Comparison of ENCODE assay signal across 1 cellular context in genomic region chr15:40893733-40894688, GRCh38.
TF ChIP-seq lines count a peak whose summit lies in the region.

VPS18 (plus strand) TSS chr15:40894450; CDS start chr15:40894769, 319 bp downstream.

TF ChIP-seq in HepG2, 621 proteins besides CTCF, POLR2A, EP300 and RAD21 (continued from another document and continues in another):
- TF ChIP-seq, protein P1, sequence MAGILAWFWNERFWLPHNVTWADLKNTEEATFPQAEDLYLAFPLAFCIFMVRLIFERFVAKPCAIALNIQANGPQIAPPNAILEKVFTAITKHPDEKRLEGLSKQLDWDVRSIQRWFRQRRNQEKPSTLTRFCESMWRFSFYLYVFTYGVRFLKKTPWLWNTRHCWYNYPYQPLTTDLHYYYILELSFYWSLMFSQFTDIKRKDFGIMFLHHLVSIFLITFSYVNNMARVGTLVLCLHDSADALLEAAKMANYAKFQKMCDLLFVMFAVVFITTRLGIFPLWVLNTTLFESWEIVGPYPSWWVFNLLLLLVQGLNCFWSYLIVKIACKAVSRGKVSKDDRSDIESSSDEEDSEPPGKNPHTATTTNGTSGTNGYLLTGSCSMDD (CRISPR knock-in tag; IDR thresholded peaks at IDR 0.05), result no peak
- TF ChIP-seq SAP130 (CRISPR knock-in tag; IDR thresholded peaks at IDR 0.05; ENCODE audit: low read depth), result peak; percentile 97
- peak; percentile 68 for TF ChIP-seq ZNF296 (CRISPR knock-in tag; conservative IDR thresholded peaks at IDR 0.05)
- peak; percentile 54 for TF ChIP-seq NR0B2 (CRISPR knock-in tag; IDR thresholded peaks at IDR 0.05)
- no peak for TF ChIP-seq HDAC6 (IDR thresholded peaks at IDR 0.05; ENCODE audit: low read depth, low read length)
- peak; percentile 74; the same call in 1 of the 2 replicates for TF ChIP-seq ZNF761 (CRISPR knock-in tag; conservative IDR thresholded peaks at IDR 0.05)
- TF ChIP-seq, protein P2, sequence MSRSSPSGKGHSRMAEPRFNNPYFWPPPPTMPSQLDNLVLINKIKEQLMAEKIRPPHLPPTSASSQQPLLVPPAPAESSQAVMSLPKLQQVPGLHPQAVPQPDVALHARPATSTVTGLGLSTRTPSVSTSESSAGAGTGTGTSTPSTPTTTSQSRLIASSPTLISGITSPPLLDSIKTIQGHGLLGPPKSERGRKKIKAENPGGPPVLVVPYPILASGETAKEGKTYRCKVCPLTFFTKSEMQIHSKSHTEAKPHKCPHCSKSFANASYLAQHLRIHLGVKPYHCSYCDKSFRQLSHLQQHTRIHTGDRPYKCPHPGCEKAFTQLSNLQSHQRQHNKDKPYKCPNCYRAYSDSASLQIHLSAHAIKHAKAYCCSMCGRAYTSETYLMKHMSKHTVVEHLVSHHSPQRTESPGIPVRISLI (CRISPR knock-in tag; IDR thresholded peaks at IDR 0.05; ENCODE audit: borderline replicate concordance), result no peak; the same call in 1 of the 2 replicates
- TF ChIP-seq ATF7 (IDR thresholded peaks at IDR 0.05), result no peak
- peak; percentile 58; the same call in 1 of the 2 replicates for TF ChIP-seq ATF7 (CRISPR knock-in tag; IDR thresholded peaks at IDR 0.05)
- no peak for TF ChIP-seq NFRKB (IDR thresholded peaks at IDR 0.05)
- TF ChIP-seq PRDM10 (CRISPR knock-in tag; IDR thresholded peaks at IDR 0.05; ENCODE audit: low read depth), result peak; percentile 40; the same call in 1 of the 2 replicates
- TF ChIP-seq POGZ (CRISPR knock-in tag; IDR thresholded peaks at IDR 0.05), result no peak; the same call in none of the 2 replicates
- TF ChIP-seq MED1 (CRISPR knock-in tag; IDR thresholded peaks at IDR 0.05), result peak; percentile 61; the same call in 1 of the 2 replicates
- TF ChIP-seq IRX3 (CRISPR knock-in tag; IDR thresholded peaks at IDR 0.05; ENCODE audit: borderline replicate concordance, low read depth), result peak; percentile 35; the same call in 1 of the 2 replicates
- TF ChIP-seq MIER3 (CRISPR knock-in tag; IDR thresholded peaks at IDR 0.05; ENCODE audit: borderline replicate concordance), result no peak; the same call in 1 of the 2 replicates
- TF ChIP-seq, protein P3, sequence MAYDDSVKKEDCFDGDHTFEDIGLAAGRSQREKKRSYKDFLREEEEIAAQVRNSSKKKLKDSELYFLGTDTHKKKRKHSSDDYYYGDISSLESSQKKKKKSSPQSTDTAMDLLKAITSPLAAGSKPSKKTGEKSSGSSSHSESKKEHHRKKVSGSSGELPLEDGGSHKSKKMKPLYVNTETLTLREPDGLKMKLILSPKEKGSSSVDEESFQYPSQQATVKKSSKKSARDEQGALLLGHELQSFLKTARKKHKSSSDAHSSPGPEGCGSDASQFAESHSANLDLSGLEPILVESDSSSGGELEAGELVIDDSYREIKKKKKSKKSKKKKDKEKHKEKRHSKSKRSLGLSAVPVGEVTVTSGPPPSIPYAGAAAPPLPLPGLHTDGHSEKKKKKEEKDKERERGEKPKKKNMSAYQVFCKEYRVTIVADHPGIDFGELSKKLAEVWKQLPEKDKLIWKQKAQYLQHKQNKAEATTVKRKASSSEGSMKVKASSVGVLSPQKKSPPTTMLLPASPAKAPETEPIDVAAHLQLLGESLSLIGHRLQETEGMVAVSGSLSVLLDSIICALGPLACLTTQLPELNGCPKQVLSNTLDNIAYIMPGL (CRISPR knock-in tag; IDR thresholded peaks at IDR 0.05; ENCODE audit: borderline replicate concordance in 1 of 2, low read depth in 1 of 2), result peak; percentile 84 to 95; a peak in 3 of 4 replicates
- no peak for TF ChIP-seq ZNF101 (CRISPR knock-in tag; IDR thresholded peaks at IDR 0.05; ENCODE audit: borderline replicate concordance, low read depth)
- TF ChIP-seq, protein P4, sequence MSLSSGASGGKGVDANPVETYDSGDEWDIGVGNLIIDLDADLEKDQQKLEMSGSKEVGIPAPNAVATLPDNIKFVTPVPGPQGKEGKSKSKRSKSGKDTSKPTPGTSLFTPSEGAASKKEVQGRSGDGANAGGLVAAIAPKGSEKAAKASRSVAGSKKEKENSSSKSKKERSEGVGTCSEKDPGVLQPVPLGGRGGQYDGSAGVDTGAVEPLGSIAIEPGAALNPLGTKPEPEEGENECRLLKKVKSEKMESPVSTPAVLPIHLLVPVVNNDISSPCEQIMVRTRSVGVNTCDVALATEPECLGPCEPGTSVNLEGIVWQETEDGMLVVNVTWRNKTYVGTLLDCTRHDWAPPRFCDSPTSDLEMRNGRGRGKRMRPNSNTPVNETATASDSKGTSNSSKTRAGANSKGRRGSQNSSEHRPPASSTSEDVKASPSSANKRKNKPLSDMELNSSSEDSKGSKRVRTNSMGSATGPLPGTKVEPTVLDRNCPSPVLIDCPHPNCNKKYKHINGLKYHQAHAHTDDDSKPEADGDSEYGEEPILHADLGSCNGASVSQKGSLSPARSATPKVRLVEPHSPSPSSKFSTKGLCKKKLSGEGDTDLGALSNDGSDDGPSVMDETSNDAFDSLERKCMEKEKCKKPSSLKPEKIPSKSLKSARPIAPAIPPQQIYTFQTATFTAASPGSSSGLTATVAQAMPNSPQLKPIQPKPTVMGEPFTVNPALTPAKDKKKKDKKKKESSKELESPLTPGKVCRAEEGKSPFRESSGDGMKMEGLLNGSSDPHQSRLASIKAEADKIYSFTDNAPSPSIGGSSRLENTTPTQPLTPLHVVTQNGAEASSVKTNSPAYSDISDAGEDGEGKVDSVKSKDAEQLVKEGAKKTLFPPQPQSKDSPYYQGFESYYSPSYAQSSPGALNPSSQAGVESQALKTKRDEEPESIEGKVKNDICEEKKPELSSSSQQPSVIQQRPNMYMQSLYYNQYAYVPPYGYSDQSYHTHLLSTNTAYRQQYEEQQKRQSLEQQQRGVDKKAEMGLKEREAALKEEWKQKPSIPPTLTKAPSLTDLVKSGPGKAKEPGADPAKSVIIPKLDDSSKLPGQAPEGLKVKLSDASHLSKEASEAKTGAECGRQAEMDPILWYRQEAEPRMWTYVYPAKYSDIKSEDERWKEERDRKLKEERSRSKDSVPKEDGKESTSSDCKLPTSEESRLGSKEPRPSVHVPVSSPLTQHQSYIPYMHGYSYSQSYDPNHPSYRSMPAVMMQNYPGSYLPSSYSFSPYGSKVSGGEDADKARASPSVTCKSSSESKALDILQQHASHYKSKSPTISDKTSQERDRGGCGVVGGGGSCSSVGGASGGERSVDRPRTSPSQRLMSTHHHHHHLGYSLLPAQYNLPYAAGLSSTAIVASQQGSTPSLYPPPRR (CRISPR knock-in tag; IDR thresholded peaks at IDR 0.05; ENCODE audit: borderline replicate concordance), result peak; percentile 42; the same call in 1 of the 2 replicates
- TF ChIP-seq FLYWCH1 (CRISPR knock-in tag; IDR thresholded peaks at IDR 0.05), result no peak
- no peak; the same call in 1 of the 2 replicates for TF ChIP-seq ZNF749 (CRISPR knock-in tag; IDR thresholded peaks at IDR 0.05; ENCODE audit: borderline replicate concordance)
- TF ChIP-seq ZSCAN25 (CRISPR knock-in tag; IDR thresholded peaks at IDR 0.05), result peak; percentile 46; the same call in 1 of the 2 replicates
- TF ChIP-seq POLR2G (IDR thresholded peaks at IDR 0.05; ENCODE audit: low read depth, low read length), result peak; percentile 67
- TF ChIP-seq ZNF510 (CRISPR knock-in tag; IDR thresholded peaks at IDR 0.05; ENCODE audit: low read depth), result peak; percentile 91; the same call in 1 of the 2 replicates
- no peak for TF ChIP-seq ZNF724P (CRISPR knock-in tag; IDR thresholded peaks at IDR 0.05; ENCODE audit: borderline replicate concordance)
- 0 out of 2 replicates have a peak, but pooled peaks have one; percentile 15 for TF ChIP-seq KDM3A (CRISPR knock-in tag; IDR thresholded peaks at IDR 0.05; ENCODE audit: low read depth)
- no peak for TF ChIP-seq ESRRA (CRISPR knock-in tag; IDR thresholded peaks at IDR 0.05; ENCODE audit: low read depth)
- TF ChIP-seq ZNF646 (CRISPR knock-in tag; IDR thresholded peaks at IDR 0.05), result no peak
- no peak for TF ChIP-seq ZUFSP (CRISPR knock-in tag; IDR thresholded peaks at IDR 0.05; ENCODE audit: borderline replicate concordance)
- TF ChIP-seq BCL6 (CRISPR knock-in tag; IDR thresholded peaks at IDR 0.05), result peak; percentile 10; the same call in 1 of the 2 replicates
- TF ChIP-seq ZNF747 (CRISPR knock-in tag; IDR thresholded peaks at IDR 0.05; ENCODE audit: borderline replicate concordance), result 0 out of 2 replicates have a peak, but pooled peaks have one; percentile 76
- TF ChIP-seq, protein P5, sequence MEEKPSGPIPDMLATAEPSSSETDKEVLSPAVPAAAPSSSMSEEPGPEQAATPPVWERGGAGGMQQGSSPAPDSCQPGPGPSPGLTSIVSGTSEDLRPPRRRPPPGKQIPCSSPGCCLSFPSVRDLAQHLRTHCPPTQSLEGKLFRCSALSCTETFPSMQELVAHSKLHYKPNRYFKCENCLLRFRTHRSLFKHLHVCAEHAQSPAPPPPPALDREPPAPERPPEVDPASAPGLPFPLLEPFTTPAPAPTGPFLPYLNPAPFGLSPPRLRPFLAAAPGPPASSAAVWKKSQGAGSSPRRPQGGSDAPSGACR (CRISPR knock-in tag; IDR thresholded peaks at IDR 0.05), result 0 out of 2 replicates have a peak, but pooled peaks have one; percentile 47
- no peak for TF ChIP-seq ZNF670 (CRISPR knock-in tag; IDR thresholded peaks at IDR 0.05; ENCODE audit: borderline replicate concordance)
